In the genomic region with DNA sequence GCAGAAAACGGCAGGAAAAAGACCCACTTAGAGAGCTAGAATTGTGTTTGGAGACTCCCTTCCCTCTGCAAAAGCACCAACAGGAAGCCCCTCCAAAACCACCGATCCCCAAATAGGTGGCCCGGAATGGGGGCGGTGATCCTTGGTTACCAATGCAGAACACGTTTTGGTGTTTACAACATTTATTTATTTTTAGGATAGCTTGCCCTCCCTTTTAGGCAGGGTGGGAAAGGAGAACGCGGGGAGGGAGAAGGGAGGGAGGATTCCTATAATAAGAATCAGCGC, we compare ENCODE assay signal across 8 cellular contexts. TPM values are rescaled to one million over a fixed set of nuclear protein-coding genes. Genes with fewer than 3 reads are reported as not detected.
DNase-seq lines count a peak whose midpoint lies in the region; ATAC-seq, FAIRE-seq and TF ChIP-seq lines count a peak whose summit lies in the region.

No MANE protein-coding gene starts in this region.

- no peak for FAIRE-seq in HTR-8/SVneo (lab: Jason Lieb, UNC)

- peaks cover 0 to 5% of the 10 kb centered on the region in 2 donors for H3K27me3 ChIP-seq in right atrium auricular region
- H3K27me3 ChIP-seq in skeletal muscle tissue (ENCODE audit: control insufficient read depth in 3 of 3, insufficient read depth in 3 of 3, low read length in 3 of 3), result peaks cover 25 to 48% (median 38%) of the 10 kb centered on the region in 3 donors

- H3K36me3 Mint-ChIP-seq in activated CD4-positive, alpha-beta memory T cell treated with anti-CD3 and anti-CD28 coated beads for 36 hours, result no peaks in the 10 kb centered on the region

- H3K36me3 ChIP-seq in right atrium auricular region, result no peaks in the 10 kb centered on the region
- no peaks in the 10 kb centered on the region for H3K36me3 ChIP-seq in skeletal muscle tissue (ENCODE audit: control insufficient read depth in 3 of 3, insufficient read depth in 3 of 3, low read length in 3 of 3)

- no peak overlapping the region for H3K27ac Mint-ChIP-seq in activated CD4-positive, alpha-beta memory T cell treated with anti-CD3 and anti-CD28 coated beads for 36 hours

- peak overlapping the region in 2 of 3 donors; percentile 2 to 55 for H3K9ac ChIP-seq in skeletal muscle tissue (ENCODE audit: low read depth in 1 of 3, low read length in 3 of 3)

- H3K4me1 Mint-ChIP-seq in activated CD4-positive, alpha-beta memory T cell treated with anti-CD3 and anti-CD28 coated beads for 36 hours (ENCODE audit: low read depth), result peaks cover 20% of the 10 kb centered on the region

- DNase-seq in GM12865 (ENCODE audit: low read depth) (no peak), right atrium auricular region (ENCODE audit: low spot score) (no peak), NCI-H510A (lab: John Stamatoyannopoulos, UW) (no peak), T1000 (lab: John Stamatoyannopoulos, UW) (no peak), HTR-8/SVneo (ENCODE audit: insufficient read length, low spot score) (no peak)
- DNase-seq in activated CD4-positive, alpha-beta memory T cell treated with anti-CD3 and anti-CD28 coated beads for 36 hours, result no peak

- H3K4me1 ChIP-seq in right atrium auricular region, result peaks cover 0 to 18% of the 10 kb centered on the region in 2 donors
- peaks cover 13 to 27% (median 18%) of the 10 kb centered on the region in 3 donors for H3K4me1 ChIP-seq in skeletal muscle tissue (ENCODE audit: control insufficient read depth in 3 of 3, insufficient read depth in 3 of 3, low read length in 3 of 3)

- POLR2A ChIA-PET in activated CD4-positive, alpha-beta memory T cell treated with anti-CD3 and anti-CD28 coated beads for 36 hours (lab: Charles Lee), result no interaction called here

- H3K27ac ChIP-seq in right atrium auricular region (peak overlapping the region; percentile 74 to 85), skeletal muscle tissue (ENCODE audit: low read depth, low read length) (no peak overlapping the region)

- peaks cover 46% of the 10 kb centered on the region for H3K27me3 Mint-ChIP-seq in activated CD4-positive, alpha-beta memory T cell treated with anti-CD3 and anti-CD28 coated beads for 36 hours

- TF ChIP-seq CTCF in GM12865 (IDR thresholded peaks at IDR 0.05; ENCODE audit: insufficient read depth, low read depth, low read length, missing control alignments) (no peak), right atrium auricular region (IDR thresholded peaks at IDR 0.05) (no peak)

- intact Hi-C loops in activated CD4-positive, alpha-beta memory T cell treated with anti-CD3 and anti-CD28 coated beads for 36 hours (cut with micrococcal nuclease), result loop anchor here (10.0 kb wide), 1 partner anchor 274 kb away; no protein-coding TSS in a partner anchor

- no peaks in the 10 kb centered on the region for H3K9me3 ChIP-seq in right atrium auricular region
- no peaks in the 10 kb centered on the region for H3K9me3 ChIP-seq in skeletal muscle tissue (ENCODE audit: control insufficient read depth in 3 of 3, low read length in 3 of 3)

- peak overlapping the region; percentile 48 for H3K4me3 Mint-ChIP-seq in activated CD4-positive, alpha-beta memory T cell treated with anti-CD3 and anti-CD28 coated beads for 36 hours

- no peak for ATAC-seq in HG02610 (IDR thresholded peaks at IDR 0.05; ENCODE audit: unreplicated experiment)

- CTCF ChIA-PET in activated CD4-positive, alpha-beta memory T cell treated with anti-CD3 and anti-CD28 coated beads for 36 hours (lab: Charles Lee), result interaction anchor here (1.8 kb wide), 1 partner anchor 112 kb away, joined by 10 read pairs; no protein-coding TSS in a partner anchor

- no peaks in the 10 kb centered on the region for H3K9me3 Mint-ChIP-seq in activated CD4-positive, alpha-beta memory T cell treated with anti-CD3 and anti-CD28 coated beads for 36 hours

- H3K4me3 ChIP-seq in GM12865 (ENCODE audit: low read depth, low read length) (peak overlapping the region; percentile 37), right atrium auricular region (peak overlapping the region; percentile 51 to 65), skeletal muscle tissue (ENCODE audit: low read length in 3 of 3) (peak overlapping the region; percentile 72 to 75 (median 73))

RNA-seq across cellular contexts. Expression of a gene that starts 0.6 kb away (rescaled TPM):
- total RNA-seq in activated CD4-positive, alpha-beta memory T cell treated with anti-CD3 and anti-CD28 coated beads for 36 hours, result under 1 TPM; 0.45 to 0.65 TPM
- total RNA-seq in right atrium auricular region (10 to 100 TPM; 11.9 to 30.1 TPM), skeletal muscle tissue (26.6 TPM)

Comparison
In these comparisons a context has a peak if more than half of its experiments do, and no peak if none do; other contexts are left out.
1. RNA of a gene that starts 0.6 kb away (total RNA-seq): 11.9 to 30.1 TPM in right atrium auricular region and 26.6 TPM in skeletal muscle tissue (single experiment); 0.45 to 0.65 TPM in activated CD4-positive, alpha-beta memory T cell treated with anti-CD3 and anti-CD28 coated beads for 36 hours; every median in the first group is over 4 times any median in the second.
2. Peak in every context shown above with its lines, with median percentiles within 50 percentile points of each other: H3K4me3 ChIP-seq.